1 cellular context compared by ENCODE assay signal in the genomic region with DNA sequence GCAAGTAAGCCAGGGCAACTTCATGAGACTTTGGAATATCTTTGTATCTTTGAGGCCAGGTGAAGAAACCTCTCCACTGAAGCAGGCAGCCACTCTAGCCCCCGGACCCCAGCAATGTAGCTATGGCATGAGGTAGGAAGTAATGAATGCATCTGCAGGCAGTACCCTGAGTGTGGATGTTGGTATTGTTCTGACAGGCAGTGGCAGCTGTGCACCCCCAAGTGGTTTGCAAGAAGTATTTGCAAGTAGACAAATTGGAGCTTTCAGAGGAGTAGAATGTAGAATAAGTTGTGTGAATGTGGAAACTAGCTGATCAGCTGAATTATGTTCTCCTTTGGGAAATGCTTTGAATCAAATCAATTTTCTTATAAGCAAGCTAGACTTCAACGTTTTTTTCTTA.
TF ChIP-seq lines count a peak whose summit lies in the region.

No MANE protein-coding gene starts in this region.

TF ChIP-seq in HepG2, 621 proteins besides CTCF, POLR2A, EP300 and RAD21 (continued from another document):
- TF ChIP-seq, protein P1, sequence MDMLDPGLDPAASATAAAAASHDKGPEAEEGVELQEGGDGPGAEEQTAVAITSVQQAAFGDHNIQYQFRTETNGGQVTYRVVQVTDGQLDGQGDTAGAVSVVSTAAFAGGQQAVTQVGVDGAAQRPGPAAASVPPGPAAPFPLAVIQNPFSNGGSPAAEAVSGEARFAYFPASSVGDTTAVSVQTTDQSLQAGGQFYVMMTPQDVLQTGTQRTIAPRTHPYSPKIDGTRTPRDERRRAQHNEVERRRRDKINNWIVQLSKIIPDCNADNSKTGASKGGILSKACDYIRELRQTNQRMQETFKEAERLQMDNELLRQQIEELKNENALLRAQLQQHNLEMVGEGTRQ (IDR thresholded peaks at IDR 0.05; ENCODE audit: low read depth, low read length): no peak
- TF ChIP-seq, protein P1 (CRISPR knock-in tag; IDR thresholded peaks at IDR 0.05; ENCODE audit: borderline replicate concordance): no peak
- TF ChIP-seq CBX1 (IDR thresholded peaks at IDR 0.05; ENCODE audit: low read depth) (no peak), GABPB1 (CRISPR knock-in tag; IDR thresholded peaks at IDR 0.05) (no peak)
- TF ChIP-seq, protein P2, sequence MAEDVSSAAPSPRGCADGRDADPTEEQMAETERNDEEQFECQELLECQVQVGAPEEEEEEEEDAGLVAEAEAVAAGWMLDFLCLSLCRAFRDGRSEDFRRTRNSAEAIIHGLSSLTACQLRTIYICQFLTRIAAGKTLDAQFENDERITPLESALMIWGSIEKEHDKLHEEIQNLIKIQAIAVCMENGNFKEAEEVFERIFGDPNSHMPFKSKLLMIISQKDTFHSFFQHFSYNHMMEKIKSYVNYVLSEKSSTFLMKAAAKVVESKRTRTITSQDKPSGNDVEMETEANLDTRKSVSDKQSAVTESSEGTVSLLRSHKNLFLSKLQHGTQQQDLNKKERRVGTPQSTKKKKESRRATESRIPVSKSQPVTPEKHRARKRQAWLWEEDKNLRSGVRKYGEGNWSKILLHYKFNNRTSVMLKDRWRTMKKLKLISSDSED (CRISPR knock-in tag; IDR thresholded peaks at IDR 0.05): no peak
